ENCODE assay signal across 23 cellular contexts in genomic region chr1:54070549-54070915, GRCh38. TPM values are rescaled to one million over a fixed set of nuclear protein-coding genes. Genes with fewer than 3 reads are reported as not detected.
DNase-seq lines count a peak whose midpoint lies in the region; ATAC-seq and TF ChIP-seq lines count a peak whose summit lies in the region.
"Had no signal": no experiment of that assay in that cellular context is flagged by ENCODE, and none has a peak within 500 bp of the region (broad histone marks: within the 10 kb centered on the region; RNA-seq: fewer than 3 reads in every experiment).

No MANE protein-coding gene starts in this region.

- no peaks in the 10 kb centered on the region for H3K4me1 Mint-ChIP-seq in T-helper 2 cell treated with Interferon-gamma antibody and Interleukin-4, amounts not matched to agents 5 μg/mL and 100 μg/mL, for 36 hours (ENCODE audit: low read depth)
- H3K4me1 Mint-ChIP-seq: activated naive CD8-positive, alpha-beta T cell treated with anti-CD3 and anti-CD28 coated beads, Interleukin-2, amount 50 U/mL, for 24 hours; central memory CD8-positive, alpha-beta T cell had no signal

- H3K27ac ChIP-seq in GM23248: no peak overlapping the region
- H3K27ac ChIP-seq in left lung: no peak overlapping the region
- no peak overlapping the region for H3K27ac ChIP-seq in smooth muscle cell (ENCODE audit: low read depth)
- H3K27ac ChIP-seq in caudate nucleus (ENCODE audit: low read depth, low read length): no peak overlapping the region
- no peak overlapping the region for H3K27ac ChIP-seq in ascending aorta
- H3K27ac ChIP-seq: esophagus squamous epithelium, SK-N-MC, thyroid gland had no signal

- ATAC-seq in left lung: peak; percentile 16

- no peaks in the 10 kb centered on the region for H3K9me2 ChIP-seq in GM23248 (ENCODE audit: insufficient read depth)

- H3K27me3 ChIP-seq in GM23248 (replicated peaks; ENCODE audit: insufficient read depth) (no peaks in the 10 kb centered on the region), adipocyte (replicated peaks; ENCODE audit: control insufficient read depth, insufficient read depth, low read length) (no peaks in the 10 kb centered on the region), left lung (no peaks in the 10 kb centered on the region), smooth muscle cell (ENCODE audit: low read depth) (no peaks in the 10 kb centered on the region), ascending aorta (no peaks in the 10 kb centered on the region)
- H3K27me3 ChIP-seq: esophagus squamous epithelium, thyroid gland had no signal

- intact Hi-C loops in left lung (cut with DNase I) (no loop called here), ascending aorta (cut with DNase I) (loop anchor here (2.0 to 5.0 kb wide), 2 partner anchors 417 to 740 kb away; no protein-coding TSS in a partner anchor)

- H4K20me1 ChIP-seq in GM23248 (ENCODE audit: insufficient read depth) (no peaks in the 10 kb centered on the region), smooth muscle cell (ENCODE audit: low read depth) (no peaks in the 10 kb centered on the region)

- H3K4me3 ChIP-seq in GM23248: no peak overlapping the region
- no peak overlapping the region for H3K4me3 ChIP-seq in adipocyte (ENCODE audit: low read length)
- H3K4me3 ChIP-seq in left lung: no peak overlapping the region
- no peak overlapping the region for H3K4me3 ChIP-seq in smooth muscle cell
- H3K4me3 ChIP-seq in ascending aorta: no peak overlapping the region
- H3K4me3 ChIP-seq: esophagus squamous epithelium, SK-N-MC, thyroid gland had no signal

- TF ChIP-seq CTCF in left lung (IDR thresholded peaks at IDR 0.05) (no peak), smooth muscle cell (IDR thresholded peaks at IDR 0.05; ENCODE audit: borderline replicate concordance, insufficient read depth, poor library complexity, severe bottlenecking) (no peak), ascending aorta (IDR thresholded peaks at IDR 0.05) (no peak)

- H3K4me1 ChIP-seq in GM23248 (ENCODE audit: insufficient read depth) (no peaks in the 10 kb centered on the region), adipocyte (ENCODE audit: control insufficient read depth, insufficient read depth, low read length) (no peaks in the 10 kb centered on the region), left lung (peaks cover 0 to 9% of the 10 kb centered on the region in 2 donors), smooth muscle cell (ENCODE audit: low read depth) (no peaks in the 10 kb centered on the region), ascending aorta (no peaks in the 10 kb centered on the region)
- H3K4me1 ChIP-seq: esophagus squamous epithelium, thyroid gland had no signal

- H3K36me3 ChIP-seq in GM23248 (ENCODE audit: low read depth) (no peaks in the 10 kb centered on the region), adipocyte (ENCODE audit: control insufficient read depth, insufficient read depth, low read length, severe bottlenecking) (no peaks in the 10 kb centered on the region), left lung (peaks cover 0 to 15% of the 10 kb centered on the region in 2 donors), smooth muscle cell (ENCODE audit: low read depth) (peaks cover 4% of the 10 kb centered on the region), ascending aorta (no peaks in the 10 kb centered on the region)
- H3K36me3 ChIP-seq: thyroid gland had no signal

- DNase-seq in GM23248: peak; percentile 6
- DNase-seq in adipocyte (ENCODE audit: low read depth): peak; percentile 30
- DNase-seq in left lung: no peak
- no peak for DNase-seq in smooth muscle cell (lab: John Stamatoyannopoulos, UW; ENCODE audit: unreplicated experiment)
- no peak for DNase-seq in T-helper 2 cell treated with Interferon-gamma antibody and Interleukin-4, amounts not matched to agents 5 μg/mL and 100 μg/mL, for 36 hours (ENCODE audit: low spot score)
- no peak for DNase-seq in caudate nucleus (lab: John Stamatoyannopoulos, UW)
- no peak for DNase-seq in ascending aorta (ENCODE audit: low spot score in 2 of 2)
- DNase-seq: activated CD4-positive, alpha-beta T cell treated with anti-CD3 and anti-CD28 coated beads, Interleukin-2, amount 50 U/mL, for 48 hours; activated naive CD4-positive, alpha-beta T cell; activated naive CD8-positive, alpha-beta T cell treated with anti-CD3 and anti-CD28 coated beads, Interleukin-2, amount 50 U/mL, for 24 hours; DND-41; esophagus squamous epithelium; left cardiac atrium; stimulated activated CD4-positive, alpha-beta T cell treated with anti-CD3 and anti-CD28 coated beads, Interleukin-4, amount 100 ng/mL, for 24 hours; thyroid gland had no signal

- no peak overlapping the region for H3K4me2 ChIP-seq in GM23248 (ENCODE audit: unreplicated experiment)
- peak overlapping the region; percentile 6 for H3K4me2 ChIP-seq in smooth muscle cell

- in situ Hi-C loops in GM23248 (cut with MboI): no loop called here

- H3K9me3 ChIP-seq in GM23248 (ENCODE audit: low read depth) (no peaks in the 10 kb centered on the region), adipocyte (ENCODE audit: control insufficient read depth, low read length) (no peaks in the 10 kb centered on the region), left lung (no peaks in the 10 kb centered on the region), smooth muscle cell (replicated peaks; ENCODE audit: low read depth) (no peaks in the 10 kb centered on the region), ascending aorta (no peaks in the 10 kb centered on the region)
- H3K9me3 ChIP-seq: esophagus squamous epithelium, thyroid gland had no signal

- no peaks in the 10 kb centered on the region for H3K27me3 Mint-ChIP-seq in T-helper 2 cell treated with Interferon-gamma antibody and Interleukin-4, amounts not matched to agents 5 μg/mL and 100 μg/mL, for 36 hours (ENCODE audit: low read depth)
- H3K27me3 Mint-ChIP-seq: activated naive CD8-positive, alpha-beta T cell treated with anti-CD3 and anti-CD28 coated beads, Interleukin-2, amount 50 U/mL, for 24 hours; central memory CD8-positive, alpha-beta T cell had no signal

- H3F3A ChIP-seq in GM23248 (ENCODE audit: insufficient read depth) (no peaks in the 10 kb centered on the region), smooth muscle cell (ENCODE audit: low read depth) (no peaks in the 10 kb centered on the region)

- no peak overlapping the region for H3K9ac ChIP-seq in GM23248
- H3K9ac ChIP-seq in adipocyte (ENCODE audit: low read length): no peak overlapping the region
- H3K9ac ChIP-seq in smooth muscle cell (ENCODE audit: low read depth): no peak overlapping the region

- H3K79me2 ChIP-seq in GM23248 (ENCODE audit: insufficient read depth) (no peaks in the 10 kb centered on the region), smooth muscle cell (ENCODE audit: low read depth) (no peaks in the 10 kb centered on the region)

- H2AFZ ChIP-seq in GM23248 (no peak overlapping the region), smooth muscle cell (ENCODE audit: low read depth) (no peak overlapping the region)

- no peak overlapping the region for H3K4me3 Mint-ChIP-seq in T-helper 2 cell treated with Interferon-gamma antibody and Interleukin-4, amounts not matched to agents 5 μg/mL and 100 μg/mL, for 36 hours
- H3K4me3 Mint-ChIP-seq: activated naive CD8-positive, alpha-beta T cell treated with anti-CD3 and anti-CD28 coated beads, Interleukin-2, amount 50 U/mL, for 24 hours; central memory CD8-positive, alpha-beta T cell had no signal

- H3K27ac Mint-ChIP-seq in T-helper 2 cell treated with Interferon-gamma antibody and Interleukin-4, amounts not matched to agents 5 μg/mL and 100 μg/mL, for 36 hours: no peak overlapping the region
- H3K27ac Mint-ChIP-seq: activated naive CD8-positive, alpha-beta T cell treated with anti-CD3 and anti-CD28 coated beads, Interleukin-2, amount 50 U/mL, for 24 hours had no signal

- no peaks in the 10 kb centered on the region for H3K9me3 Mint-ChIP-seq in T-helper 2 cell treated with Interferon-gamma antibody and Interleukin-4, amounts not matched to agents 5 μg/mL and 100 μg/mL, for 36 hours
- H3K9me3 Mint-ChIP-seq: activated naive CD8-positive, alpha-beta T cell treated with anti-CD3 and anti-CD28 coated beads, Interleukin-2, amount 50 U/mL, for 24 hours; central memory CD8-positive, alpha-beta T cell had no signal

- H3K36me3 Mint-ChIP-seq in T-helper 2 cell treated with Interferon-gamma antibody and Interleukin-4, amounts not matched to agents 5 μg/mL and 100 μg/mL, for 36 hours (ENCODE audit: low read depth): peaks cover 14% of the 10 kb centered on the region

RNA-seq across cellular contexts. Expression of gene TCEANC2, which starts 17.1 kb away (rescaled TPM):
- 1.7 and 3.2 TPM in 2 replicates for total RNA-seq in GM23248 (2014; rRNA removed; shearing (Covaris generic))
- polyA plus RNA-seq in GM23248 (2016; fragmentation: Nextera tagmentation; extraction: Ambion mirVana): 4.6 and 5.9 TPM in 2 replicates
- total RNA-seq in left lung: 1 to 10 TPM; 5.2 to 5.8 TPM
- total RNA-seq in smooth muscle cell: 2.1 and 4.9 TPM in 2 replicates
- 2.3 and 4.6 TPM in 2 replicates for polyA plus RNA-seq in smooth muscle cell
- total RNA-seq in ascending aorta: 0.64 TPM

RNA-seq across cellular contexts. Expression of gene TMEM59, which starts 17.5 kb away (rescaled TPM):
- total RNA-seq in GM23248 (2014; rRNA removed; shearing (Covaris generic)): 425 and 470 TPM in 2 replicates
- polyA plus RNA-seq in GM23248 (2016; fragmentation: Nextera tagmentation; extraction: Ambion mirVana) (774 and 806 TPM in 2 replicates), smooth muscle cell (427 and 444 TPM in 2 replicates)
- total RNA-seq in left lung (100 to 1,000 TPM; 354 to 468 TPM), smooth muscle cell (358 and 402 TPM in 2 replicates), ascending aorta (97.5 TPM)

RNA-seq across cellular contexts. Expression of gene LDLRAD1, which starts 52.5 kb away (rescaled TPM):
- total RNA-seq in GM23248 (2014; rRNA removed; shearing (Covaris generic)): not detected in 2 replicates
- polyA plus RNA-seq in GM23248 (2016; fragmentation: Nextera tagmentation; extraction: Ambion mirVana) (not detected in 2 replicates), smooth muscle cell (not detected in 2 replicates)
- total RNA-seq in left lung (1 to 10 TPM in 1 of 2 donors, not detected in 1; 6.5 TPM), smooth muscle cell (not detected in 2 replicates), ascending aorta (not detected)
- total RNA-seq: dermis microvascular lymphatic vessel endothelial cell, frontal cortex, HT1080, left cardiac atrium, MCF 10A, posterior vena cava, sciatic nerve, thyroid gland had no signal

Comparison
In these comparisons a context has a peak if more than half of its experiments do, and no peak if none do; other contexts are left out.
1. DNase-seq: peak in GM23248 (single experiment) and adipocyte (single experiment); none in left lung (0 of 2), smooth muscle cell (single experiment), T-helper 2 cell treated with Interferon-gamma antibody and Interleukin-4, amounts not matched to agents 5 μg/mL and 100 μg/mL, for 36 hours (single experiment), caudate nucleus (0 of 61) and ascending aorta (0 of 2).